In genomic region chr11:109914809-109915653, GRCh38 we compare ENCODE assay signal across 12 cellular contexts.
DNase-seq lines count a peak whose midpoint lies in the region; ATAC-seq, FAIRE-seq and TF ChIP-seq lines count a peak whose summit lies in the region.
"Had no signal": no experiment of that assay in that cellular context is flagged by ENCODE, and none has a peak within 500 bp of the region (broad histone marks: within the 10 kb centered on the region; RNA-seq: fewer than 3 reads in every experiment).

No MANE protein-coding gene starts in this region.

- H3K4me1 ChIP-seq in H1 (replicated peaks in 1 of 4; ENCODE audit: control insufficient read depth in 3 of 4, insufficient read depth in 4 of 4, low read length in 3 of 4), result no peaks in the 10 kb centered on the region
- H3K4me1 ChIP-seq: vagina had no signal

- FAIRE-seq in H1 (lab: Jason Lieb, UNC), result peak; percentile 7
- FAIRE-seq: colon had no signal

- H4K20me1 ChIP-seq in H1 (replicated peaks in 1 of 2; ENCODE audit: control insufficient read depth in 1 of 2, insufficient read depth in 2 of 2, low read length in 2 of 2), result no peaks in the 10 kb centered on the region

- H3K27ac ChIP-seq in H1 (ENCODE audit: low read depth, low read length), result no peak overlapping the region
- H3K27ac ChIP-seq: vagina had no signal

- ATAC-seq in GM21360 (IDR thresholded peaks at IDR 0.05; ENCODE audit: unreplicated experiment), result peak; percentile 64
- ATAC-seq in HG03460 (IDR thresholded peaks at IDR 0.05; ENCODE audit: unreplicated experiment), result no peak
- no peak for ATAC-seq in HG02852 (IDR thresholded peaks at IDR 0.05; ENCODE audit: unreplicated experiment)

- H3K9ac ChIP-seq in H1 (replicated peaks in 1 of 4; ENCODE audit: extremely low read depth in 1 of 4, low read depth in 3 of 4, low read length in 3 of 4), result peak overlapping the region in 1 of 4 experiments; percentile 9; a peak in 1 of 7 replicates

- no peak for TF ChIP-seq EP300 in H1 (IDR thresholded peaks at IDR 0.05; ENCODE audit: borderline replicate concordance in 1 of 2, low read depth in 2 of 2, low read length in 2 of 2)

- no peak overlapping the region for H2AK5ac ChIP-seq in H1 (ENCODE audit: low read depth, low read length)

- no peaks in the 10 kb centered on the region for H3K27me3 ChIP-seq in H1 (replicated peaks in 1 of 4; ENCODE audit: control insufficient read depth in 3 of 4, extremely low read depth in 1 of 4, insufficient read depth in 3 of 4, low read length in 3 of 4)
- H3K27me3 ChIP-seq: vagina had no signal

- no peak overlapping the region for H2BK20ac ChIP-seq in H1 (ENCODE audit: low read length)

- no peak overlapping the region for H4K8ac ChIP-seq in H1 (ENCODE audit: extremely low read depth, insufficient read depth, low read length)

- CTCF ChIA-PET in H1 (lab: Charles Lee; ENCODE audit: partially characterized antibody), result interaction anchor here (0.6 to 1.2 kb wide), 6 partner anchors 22 to 1207 kb away, joined by 3 to 4 read pairs (median 3); no protein-coding TSS in a partner anchor

- no peak overlapping the region for H3K4ac ChIP-seq in H1 (replicated peaks; ENCODE audit: insufficient read length, low read depth, low read length)

- H2BK15ac ChIP-seq in H1 (ENCODE audit: low read length), result no peak overlapping the region

- no peak overlapping the region for H2BK12ac ChIP-seq in H1 (ENCODE audit: low read depth, low read length)

- no peak overlapping the region for H3K4me3 Mint-ChIP-seq in progenitor cell of endocrine pancreas (ENCODE audit: low read depth)
- H3K4me3 Mint-ChIP-seq: neural crest cell had no signal

- no peak overlapping the region for H3K18ac ChIP-seq in H1 (ENCODE audit: extremely low read depth, low read length)

- no peak overlapping the region for H3K4me2 ChIP-seq in H1 (ENCODE audit: insufficient read depth in 1 of 2, low read depth in 2 of 2, low read length in 2 of 2)

- H2BK120ac ChIP-seq in H1 (replicated peaks; ENCODE audit: low read depth, low read length), result no peak overlapping the region

- H3K9me3 Mint-ChIP-seq in progenitor cell of endocrine pancreas (ENCODE audit: low read depth), result peaks cover 3% of the 10 kb centered on the region

- POLR2A ChIA-PET in H1 (lab: Charles Lee; ENCODE audit: partially characterized antibody), result no interaction called here

- H3K14ac ChIP-seq in H1 (ENCODE audit: insufficient read length), result no peak overlapping the region

- peak overlapping the region; percentile 73 for H2AFZ ChIP-seq in H1 (ENCODE audit: low read length)

- H3K36me3 Mint-ChIP-seq in progenitor cell of endocrine pancreas (ENCODE audit: insufficient read depth), result no peaks in the 10 kb centered on the region

- no peaks in the 10 kb centered on the region for H3K27me3 Mint-ChIP-seq in progenitor cell of endocrine pancreas

- no peak overlapping the region for H2BK5ac ChIP-seq in H1 (ENCODE audit: low read depth, low read length)

- H3K36me3 ChIP-seq in H1 (ENCODE audit: control insufficient read depth in 2 of 4, insufficient read depth in 4 of 4, low read length in 3 of 4), result no peaks in the 10 kb centered on the region
- H3K36me3 ChIP-seq: vagina had no signal

- no peak overlapping the region for H4K91ac ChIP-seq in H1 (replicated peaks; ENCODE audit: insufficient read length, low read length)

- no peak for TF ChIP-seq CTCF in NB4 (IDR thresholded peaks at IDR 0.05; ENCODE audit: low read depth, low read length)
- no peak for TF ChIP-seq CTCF in H1 (IDR thresholded peaks at IDR 0.05; ENCODE audit: control extremely low read depth in 1 of 3, insufficient read depth in 1 of 3, low read depth in 1 of 3, low read length in 3 of 3)
- no peak for TF ChIP-seq CTCF in progenitor cell of endocrine pancreas (IDR thresholded peaks at IDR 0.05; ENCODE audit: unreplicated experiment)

- H3K4me1 Mint-ChIP-seq in progenitor cell of endocrine pancreas (ENCODE audit: low read depth), result peaks cover 8% of the 10 kb centered on the region
- H3K4me1 Mint-ChIP-seq: neural crest cell had no signal

- no peak overlapping the region for H3K4me3 ChIP-seq in NB4 (ENCODE audit: low read depth, low read length)
- H3K4me3 ChIP-seq in H1 (ENCODE audit: extremely low read depth in 1 of 4, insufficient read depth in 2 of 4, low read depth in 3 of 4, low read length in 4 of 4), result no peak overlapping the region
- H3K4me3 ChIP-seq: vagina had no signal

- H3K9me3 ChIP-seq in H1 (ENCODE audit: insufficient read depth in 2 of 2, low read depth in 1 of 2, low read length in 1 of 2), result peaks cover 0 to 2% of the 10 kb centered on the region in 2 experiments; a peak in 1 of 4 replicates
- H3K9me3 ChIP-seq: vagina had no signal

- H3K56ac ChIP-seq in H1 (replicated peaks; ENCODE audit: insufficient read length, low read depth, low read length), result no peak overlapping the region

- H3K23ac ChIP-seq in H1 (ENCODE audit: insufficient read length), result no peak overlapping the region

- TF ChIP-seq POLR2A in NB4 (IDR thresholded peaks at IDR 0.05; ENCODE audit: extremely low read depth, insufficient read length) (no peak), H1 (IDR thresholded peaks at IDR 0.05; ENCODE audit: control extremely low read depth in 1 of 2, low read depth in 2 of 2, low read length in 2 of 2) (no peak)

- TF ChIP-seq RAD21 in H1 (IDR thresholded peaks at IDR 0.05 in 1 of 2, conservative IDR thresholded peaks at IDR 0.05 in 1 of 2; ENCODE audit: low read depth in 2 of 2, low read length in 2 of 2), result no peak

- H3K79me2 ChIP-seq in H1 (ENCODE audit: control insufficient read depth in 1 of 2, insufficient read depth in 2 of 2, low read length in 2 of 2), result no peaks in the 10 kb centered on the region

- H3K23me2 ChIP-seq in H1 (ENCODE audit: low read depth, low read length), result no peaks in the 10 kb centered on the region

- DNase-seq in NB4 (ENCODE audit: low read depth) (peak; percentile 14), H1 (ENCODE audit: low read depth in 1 of 2, low spot score in 2 of 2) (no peak), non-pigmented ciliary epithelial cell (ENCODE audit: low read depth) (peak; percentile 17), nucleus accumbens (lab: John Stamatoyannopoulos, UW) (no peak), progenitor cell of endocrine pancreas (ENCODE audit: low spot score, unreplicated experiment) (no peak)

- H3K79me1 ChIP-seq in H1 (ENCODE audit: low read depth, low read length), result no peaks in the 10 kb centered on the region

- H4K5ac ChIP-seq in H1 (ENCODE audit: insufficient read length, low read depth, low read length), result no peak overlapping the region

- 87% methylated on average over 5 of the region's 5 CpGs; no CpG with 5 or more reads in 1 of the 2 experiments for WGBS in H1 (ENCODE audit: extremely low coverage in 1 of 2, insufficient coverage in 1 of 2, insufficient read length in 1 of 2, insufficient replicate concordance in 2 of 2, low coverage in 1 of 2, low lambda C conversion rate in 2 of 2, missing lambda C conversion rate in 1 of 2), 2 experiments

- no peak overlapping the region for H3K27ac Mint-ChIP-seq in progenitor cell of endocrine pancreas
- H3K27ac Mint-ChIP-seq: activated T-helper 2 cell treated with anti-CD3 and anti-CD28 coated beads, Interferon-gamma antibody, Interleukin-2, Interleukin-4, amounts not matched to agents 10 μg/mL and 5 μg/mL and 100 μg/mL, durations not matched to agents 14 hours and 24 hours and 36 hours had no signal

TF ChIP-seq in H1, 55 proteins besides CTCF, POLR2A, EP300 and RAD21:
- TF ChIP-seq SAP30 (IDR thresholded peaks at IDR 0.05; ENCODE audit: insufficient read depth, insufficient replicate concordance, low read length) (no peak), RXRA (IDR thresholded peaks at IDR 0.05; ENCODE audit: insufficient read depth, low read depth, low read length) (no peak), MAFK (IDR thresholded peaks at IDR 0.05; ENCODE audit: low read depth, low read length) (no peak), YY1 (IDR thresholded peaks at IDR 0.05; ENCODE audit: low read depth, low read length) (no peak), KDM4A (IDR thresholded peaks at IDR 0.05; ENCODE audit: low read depth, low read length, severe bottlenecking) (no peak), KDM5A (IDR thresholded peaks at IDR 0.05; ENCODE audit: low read length) (no peak), SP2 (IDR thresholded peaks at IDR 0.05; ENCODE audit: low read length) (no peak), GTF2F1 (IDR thresholded peaks at IDR 0.05; ENCODE audit: borderline replicate concordance, low read depth, low read length) (no peak), CBX5 (IDR thresholded peaks at IDR 0.05; ENCODE audit: low read depth, low read length) (no peak), JUND (IDR thresholded peaks at IDR 0.05; ENCODE audit: low read length) (no peak), HDAC2 (IDR thresholded peaks at IDR 0.05; ENCODE audit: borderline replicate concordance in 1 of 2, low read depth in 2 of 2, low read length in 2 of 2) (no peak)

Comparison
In these comparisons a context has a peak if more than half of its experiments do, and no peak if none do; other contexts are left out.
1. DNase-seq: peak in NB4 (single experiment) and non-pigmented ciliary epithelial cell (single experiment); none in H1 (0 of 2), nucleus accumbens (0 of 56) and progenitor cell of endocrine pancreas (single experiment).